In genomic region chr14:94689218-94689984, GRCh38 we compare ENCODE assay signal across 8 cellular contexts.
A peak's percentile ranks its signal among the peaks of the same experiment; 100 is the strongest.
DNase-seq lines count a peak whose midpoint lies in the region; TF ChIP-seq lines count a peak whose summit lies in the region.

No MANE protein-coding gene starts in this region.

- H3K27ac Mint-ChIP-seq in CD14-positive monocyte, result no peak overlapping the region

- H3K27me3 Mint-ChIP-seq in CD14-positive monocyte (ENCODE audit: low read depth in 3 of 3), result peaks cover 19 to 34% (median 23%) of the 10 kb centered on the region in 3 donors

- TF ChIP-seq CTCF in CD14-positive monocyte (IDR thresholded peaks at IDR 0.05) (peak; percentile 90), GM20000 (IDR thresholded peaks at IDR 0.05; ENCODE audit: extremely low read depth, missing control alignments) (peak; percentile 97)

- intact Hi-C loops in CD14-positive monocyte (cut with micrococcal nuclease), result no loop called here

- H3K9me3 Mint-ChIP-seq in CD14-positive monocyte, result peaks cover 0 to 4% (median 0%) of the 10 kb centered on the region in 7 donors

- no peaks in the 10 kb centered on the region for H3K36me3 Mint-ChIP-seq in CD14-positive monocyte

- DNase-seq in CD14-positive monocyte (ENCODE audit: low spot score) (no peak), GM20000 (ENCODE audit: low spot score) (peak; percentile 79), NCI-H187 (lab: John Stamatoyannopoulos, UW) (peak; percentile 9 to 66), ecto neural progenitor cell (ENCODE audit: low spot score) (peak; percentile 88), medulla oblongata (ENCODE audit: extremely low spot score) (peak; percentile 67), SHP77 treated with DMSO at 0.1 percent for 48 hours (lab: John Stamatoyannopoulos, UW) (no peak)
- DNase-seq in activated CD4-positive, alpha-beta T cell treated with anti-CD3 and anti-CD28 coated beads, Interleukin-2, amount 50 U/mL, for 48 hours, result peak; percentile 65 to 69
- peak; percentile 34 to 58 for DNase-seq in stimulated activated CD8-positive, alpha-beta memory T cell treated with anti-CD3 and anti-CD28 coated beads, Interleukin-2, amount 100 ng/mL, for 48 hours (ENCODE audit: low read depth in 2 of 2)

- H3K4me1 Mint-ChIP-seq in CD14-positive monocyte, result peaks cover 8% of the 10 kb centered on the region

- peak overlapping the region in 1 of 2 donors; percentile 63 for H3K4me3 Mint-ChIP-seq in CD14-positive monocyte

Comparison
In these comparisons a context has a peak if more than half of its experiments do, and no peak if none do; other contexts are left out.
1. DNase-seq: peak in GM20000 (single experiment), NCI-H187 (2 of 2), activated CD4-positive, alpha-beta T cell treated with anti-CD3 and anti-CD28 coated beads, Interleukin-2, amount 50 U/mL, for 48 hours (2 of 2), ecto neural progenitor cell (single experiment), medulla oblongata (single experiment) and stimulated activated CD8-positive, alpha-beta memory T cell treated with anti-CD3 and anti-CD28 coated beads, Interleukin-2, amount 100 ng/mL, for 48 hours (2 of 2); none in CD14-positive monocyte (single experiment) and SHP77 treated with DMSO at 0.1 percent for 48 hours (single experiment).